ENCODE assay signal across 28 cellular contexts in the genomic region with DNA sequence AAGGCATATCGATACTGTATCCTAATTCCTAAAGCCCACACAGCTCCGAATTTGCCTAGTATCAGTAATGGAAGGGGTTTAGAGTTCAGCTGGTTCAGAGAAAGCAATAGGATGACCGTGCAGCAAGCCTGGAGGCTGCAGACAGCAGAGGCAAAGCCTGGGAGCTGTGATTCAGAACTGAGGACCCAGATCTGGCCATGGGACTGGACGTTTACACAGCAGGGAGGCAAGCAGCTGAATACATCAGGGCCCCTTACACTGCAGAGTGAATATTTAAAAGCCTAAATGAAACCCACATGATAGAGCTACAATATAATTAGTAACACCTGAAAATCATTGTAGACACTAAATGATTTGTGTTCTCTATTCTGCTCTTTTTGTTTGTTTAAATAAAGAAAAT. TPM values are rescaled to one million over a fixed set of nuclear protein-coding genes. Genes with fewer than 3 reads are reported as not detected.
DNase-seq lines count a peak whose midpoint lies in the region; ATAC-seq and TF ChIP-seq lines count a peak whose summit lies in the region.
"Had no signal": no experiment of that assay in that cellular context is flagged by ENCODE, and none has a peak within 500 bp of the region (broad histone marks: within the 10 kb centered on the region; RNA-seq: fewer than 3 reads in every experiment).

No MANE protein-coding gene starts in this region.

- H3K36me3 ChIP-seq in Panc1 (ENCODE audit: control insufficient read depth, insufficient read depth, low read length) (no peaks in the 10 kb centered on the region), testis (ENCODE audit: low read depth, missing control alignments) (no peaks in the 10 kb centered on the region)
- H3K36me3 ChIP-seq: adrenal gland, left ventricle myocardium inferior, right atrium auricular region, tibial nerve had no signal

- no peak overlapping the region for H3T11ph ChIP-seq in H9 (ENCODE audit: low read length)

- H3K23me2 ChIP-seq in H9 (ENCODE audit: insufficient read length, low read depth, low read length, poor library complexity, severe bottlenecking): no peaks in the 10 kb centered on the region

- in situ Hi-C loops in Panc1 (cut with HindIII; ENCODE audit: low pct_unique_long_range_greater_than_20kb, low sequenced_read_pairs): no loop called here

- H3K4me2 ChIP-seq in H9 (ENCODE audit: insufficient read depth, insufficient read length, low read length): no peak overlapping the region
- H3K4me2 ChIP-seq: smooth muscle cell had no signal

- H3K4me1 Mint-ChIP-seq in H9: peaks cover 11% of the 10 kb centered on the region in 2 experiments
- H3K4me1 Mint-ChIP-seq: CD4-positive, CD25-positive, alpha-beta regulatory T cell had no signal

- H3K9me3 ChIP-seq in H9 (ENCODE audit: control insufficient read depth, low read depth, low read length) (no peaks in the 10 kb centered on the region), Panc1 (ENCODE audit: control insufficient read depth, insufficient read depth, low read depth, low read length) (no peaks in the 10 kb centered on the region), testis (no peaks in the 10 kb centered on the region)
- H3K9me3 ChIP-seq: adrenal gland, left ventricle myocardium inferior, right atrium auricular region, tibial nerve had no signal

- H2BK12ac ChIP-seq in H9 (ENCODE audit: insufficient read length, low read depth, low read length): no peak overlapping the region

- no peak overlapping the region for H2BK120ac ChIP-seq in H9 (ENCODE audit: low read depth, low read length, poor library complexity, severe bottlenecking)

- no peak overlapping the region for H3K27ac Mint-ChIP-seq in H9
- H3K27ac Mint-ChIP-seq: activated naive CD4-positive, alpha-beta T cell treated with anti-CD3 and anti-CD28 coated beads for 36 hours; CD4-positive, CD25-positive, alpha-beta regulatory T cell; T-helper 17 cell had no signal

- no peaks in the 10 kb centered on the region for H3K27me3 ChIP-seq in H9 (ENCODE audit: insufficient read depth, low read length)
- H3K27me3 ChIP-seq in Panc1 (ENCODE audit: control insufficient read depth, insufficient read depth, low read length): no peaks in the 10 kb centered on the region
- H3K27me3 ChIP-seq in testis: no peaks in the 10 kb centered on the region
- H3K27me3 ChIP-seq: right atrium auricular region, tibial nerve had no signal

- no peak overlapping the region for H3K56ac ChIP-seq in H9 (ENCODE audit: insufficient read length, low read depth, low read length)

- ATAC-seq in Panc1: no peak
- ATAC-seq in GM18870 (IDR thresholded peaks at IDR 0.05; ENCODE audit: unreplicated experiment): no peak
- ATAC-seq: activated CD4-positive, CD25-positive, alpha-beta regulatory T cell treated with anti-CD3 and anti-CD28 coated beads, Interleukin-2, amount 50 U/mL, for 24 hours; T-helper 17 cell had no signal

- H3K79me1 ChIP-seq in H9 (ENCODE audit: insufficient read depth, low read depth, low read length, poor library complexity, severe bottlenecking): no peaks in the 10 kb centered on the region

- DNase-seq in AG09319 (ENCODE audit: extremely low read depth, low read depth) (peak; percentile 16), H9 (no peak), Panc1 (ENCODE audit: low read depth, low spot score) (no peak), fibroblast of peridontal ligament (ENCODE audit: extremely low read depth) (peak; percentile 42), testis (no peak), mesenteric fat pad (ENCODE audit: low spot score) (no peak)
- no peak for DNase-seq in effector CD8-positive, alpha-beta T cell (lab: John Stamatoyannopoulos, UW)
- DNase-seq: activated CD4-positive, alpha-beta T cell treated with anti-CD3 and anti-CD28 coated beads, Interleukin-2, amount 50 U/mL, for 48 hours; activated naive CD4-positive, alpha-beta T cell treated with anti-CD3 and anti-CD28 coated beads for 36 hours; adrenal gland; AML-193; CD4-positive, CD25-positive, alpha-beta regulatory T cell; effector memory CD4-positive, alpha-beta T cell; islet precursor cell; left ventricle myocardium inferior; NCI-H1092; NCI-H2029; NCI-H2227 treated with DMSO at 0.1 percent for 48 hours; NCI-H526 treated with DMSO at 0.1 percent for 48 hours; posterior cingulate gyrus; Right ventricle myocardium superior; T-helper 17 cell had no signal

- no peaks in the 10 kb centered on the region; the same call in 1 of the 2 replicates for H3K27me3 Mint-ChIP-seq in H9 (ENCODE audit: low read depth)

- H3K27ac ChIP-seq in H9 (ENCODE audit: insufficient read length, low read depth, low read length) (no peak overlapping the region), Panc1 (ENCODE audit: low read length) (peak overlapping the region; percentile 18; the same call in 1 of the 2 replicates), testis (no peak overlapping the region)
- H3K27ac ChIP-seq: adrenal gland, epithelial cell of prostate, left ventricle myocardium inferior, right atrium auricular region, tibial nerve had no signal

- no peak overlapping the region for H2AFZ ChIP-seq in H9 (ENCODE audit: low read length)

- H3K79me2 ChIP-seq in H9 (ENCODE audit: insufficient read depth, low read length): no peaks in the 10 kb centered on the region

- CTCF ChIA-PET in Panc1 (lab: Charles Lee): no interaction called here

- TF ChIP-seq CTCF in AG09319 (IDR thresholded peaks at IDR 0.05; ENCODE audit: low read depth, low read length): no peak
- TF ChIP-seq CTCF in H9 (conservative IDR thresholded peaks at IDR 0.05): no peak
- no peak for TF ChIP-seq CTCF in Panc1 (IDR thresholded peaks at IDR 0.05)
- TF ChIP-seq CTCF in testis (IDR thresholded peaks at IDR 0.05): no peak

- no peak overlapping the region for H4K91ac ChIP-seq in H9 (ENCODE audit: insufficient read length, low read depth, low read length)

- H2BK5ac ChIP-seq in H9 (ENCODE audit: insufficient read length, low read length): no peak overlapping the region

- H3K4me3 ChIP-seq in Panc1 (ENCODE audit: low read depth in 2 of 2, low read length in 2 of 2) (no peak overlapping the region), testis (no peak overlapping the region)
- H3K4me3 ChIP-seq: adrenal gland, left ventricle myocardium inferior, right atrium auricular region, smooth muscle cell, tibial nerve had no signal

- H4K5ac ChIP-seq in H9 (ENCODE audit: insufficient read length, low read depth, low read length): no peak overlapping the region

- H2BK20ac ChIP-seq in H9 (ENCODE audit: low read depth, low read length, poor library complexity, severe bottlenecking): no peak overlapping the region

- no peak overlapping the region for H2AK5ac ChIP-seq in H9 (ENCODE audit: insufficient read length, low read length)

- no peak overlapping the region for H3K23ac ChIP-seq in H9 (ENCODE audit: insufficient read length, low read depth, low read length)

- no peak overlapping the region for H2BK15ac ChIP-seq in H9 (ENCODE audit: low read depth, low read length)

- POLR2A ChIA-PET in Panc1 (lab: Charles Lee): no interaction called here

- H4K8ac ChIP-seq in H9 (replicated peaks; ENCODE audit: insufficient read length, low read depth, low read length): no peak overlapping the region

- no peak for TF ChIP-seq POLR2A in testis (IDR thresholded peaks at IDR 0.05)

- intact Hi-C loops in Panc1 (cut with micrococcal nuclease; ENCODE audit: unreplicated experiment) (loop anchor here (5.0 kb wide), 1 partner anchor 36 kb away; a partner anchor contains a TSS), testis (cut with DNase I; ENCODE audit: low total_unique reads) (no loop called here)

- no peak overlapping the region for H3K4me3 Mint-ChIP-seq in H9
- H3K4me3 Mint-ChIP-seq: activated naive CD4-positive, alpha-beta T cell treated with anti-CD3 and anti-CD28 coated beads for 36 hours; CD4-positive, CD25-positive, alpha-beta regulatory T cell; T-helper 17 cell had no signal

- no peak overlapping the region for H3K18ac ChIP-seq in H9 (ENCODE audit: insufficient read length, low read depth, low read length)

- no peaks in the 10 kb centered on the region for H4K20me1 ChIP-seq in H9 (ENCODE audit: control insufficient read depth, insufficient read depth, insufficient read length)

- H3K9me3 Mint-ChIP-seq in H9: no peaks in the 10 kb centered on the region
- H3K9me3 Mint-ChIP-seq: activated naive CD4-positive, alpha-beta T cell treated with anti-CD3 and anti-CD28 coated beads for 36 hours; CD4-positive, CD25-positive, alpha-beta regulatory T cell had no signal

- no CpG with 5 or more reads among the region's 4 CpGs for WGBS in H9 (ENCODE audit: extremely low coverage, insufficient read length, low lambda C conversion rate)
- WGBS in testis, 2 donors: 68 to 69% methylated on average over 4 of the region's 4 CpGs

- H3K4ac ChIP-seq in H9 (ENCODE audit: low read depth, low read length): no peak overlapping the region

- H3K4me1 ChIP-seq in H9 (ENCODE audit: insufficient read depth, low read length) (no peaks in the 10 kb centered on the region; the same call in 1 of the 2 replicates), Panc1 (ENCODE audit: control insufficient read depth, insufficient read depth, low read length) (peaks cover 45% of the 10 kb centered on the region), testis (no peaks in the 10 kb centered on the region)
- H3K4me1 ChIP-seq: adrenal gland had no signal

- no TSS peak for BruUV-seq in Panc1 (replicated peaks; lab: Mats Ljungman, UMichigan)

- no peaks in the 10 kb centered on the region for H3K36me3 Mint-ChIP-seq in H9 (ENCODE audit: insufficient read depth in 1 of 3, low read depth in 3 of 3)
- H3K36me3 Mint-ChIP-seq: CD4-positive, CD25-positive, alpha-beta regulatory T cell had no signal

- H3K9ac ChIP-seq in H9 (ENCODE audit: extremely low read depth, insufficient read length, low read length): peak overlapping the region; percentile 28

- no peak overlapping the region for H3K14ac ChIP-seq in H9 (ENCODE audit: insufficient read depth, low read length)

RNA-seq across cellular contexts. Expression of a gene that starts 38.0 kb away (rescaled TPM):
- 0.46 and 0.57 TPM in 2 replicates for total RNA-seq in H9 (2021)
- total RNA-seq in Panc1 (2021; ENCODE audit: unreplicated experiment): 27.8 TPM
- polyA plus RNA-seq in Panc1 (2012; ENCODE audit: insufficient read length): 12.1 TPM
- total RNA-seq in testis: 10 to 100 TPM; 25.0 to 30.7 TPM
- polyA plus RNA-seq in testis (ENCODE audit: insufficient read depth, low read depth, low replicate concordance): 26.7 TPM
- total RNA-seq in mesenteric fat pad: 0.10 TPM
- total RNA-seq: activated naive CD4-positive, alpha-beta T cell treated with anti-CD3 and anti-CD28 coated beads for 36 hours; CD4-positive, CD25-positive, alpha-beta regulatory T cell; T-helper 17 cell had no signal
- polyA plus RNA-seq: CD4-positive, CD25-positive, alpha-beta regulatory T cell had no signal

Comparison
In these comparisons a context has a peak if more than half of its experiments do, and no peak if none do; other contexts are left out.
1. DNase-seq: peak in AG09319 (single experiment) and fibroblast of peridontal ligament (single experiment); none in H9 (single experiment), Panc1 (single experiment), testis (single experiment), effector CD8-positive, alpha-beta T cell (single experiment) and mesenteric fat pad (single experiment).
2. RNA of a gene that starts 38.0 kb away (total RNA-seq): 25.0 to 30.7 TPM in testis and 27.8 TPM in Panc1 (single experiment); 0.46 to 0.57 TPM in H9 and 0.10 TPM in mesenteric fat pad (single experiment); every median in the first group is over 10 times any median in the second.